ENCODE assay signal across 17 cellular contexts in the genomic region with DNA sequence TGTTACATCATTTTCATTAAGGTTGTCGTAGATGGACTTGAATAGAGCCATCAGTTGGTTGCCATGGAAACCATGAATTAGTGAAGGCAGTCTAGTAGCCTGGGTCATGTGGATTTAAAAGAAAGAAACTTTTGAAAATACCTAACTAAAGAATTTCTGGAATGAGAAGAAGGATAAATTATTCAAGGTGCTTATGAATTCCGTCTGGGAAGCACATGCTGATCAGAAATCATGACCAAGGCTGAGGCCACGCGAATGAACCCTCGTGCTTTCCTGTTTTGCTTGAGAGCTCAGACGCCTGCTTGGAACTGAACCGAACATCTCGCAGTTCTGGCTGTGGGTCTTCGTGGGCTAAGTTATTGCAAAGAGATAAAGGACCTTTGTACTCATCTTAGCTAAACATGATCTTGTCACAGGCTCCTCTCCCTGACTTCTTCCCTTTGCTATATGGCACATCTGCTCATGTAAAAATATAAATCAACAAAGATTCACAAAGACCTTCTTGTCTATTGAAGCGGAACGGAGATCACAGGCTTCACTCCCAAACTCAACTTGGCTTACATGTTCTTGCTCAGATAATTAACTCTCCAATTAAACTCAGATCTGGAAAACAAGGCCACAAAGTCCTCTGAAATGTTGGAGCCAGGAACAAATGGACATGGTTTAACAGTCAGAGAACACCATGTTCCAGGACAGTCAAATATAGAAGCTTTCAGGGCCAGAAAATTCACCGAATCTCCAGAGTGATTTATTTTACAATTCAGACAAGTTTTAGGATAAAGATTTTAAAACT.
DNase-seq lines count a peak whose midpoint lies in the region; ATAC-seq, FAIRE-seq and TF ChIP-seq lines count a peak whose summit lies in the region.
"Had no signal": no experiment of that assay in that cellular context is flagged by ENCODE, and none has a peak within 500 bp of the region (broad histone marks: within the 10 kb centered on the region; RNA-seq: fewer than 3 reads in every experiment).

No MANE protein-coding gene starts in this region.

- H3K9me3 Mint-ChIP-seq in astrocyte (ENCODE audit: unreplicated experiment) = no peaks in the 10 kb centered on the region
- H3K9me3 Mint-ChIP-seq in activated naive CD8-positive, alpha-beta T cell treated with anti-CD3 and anti-CD28 coated beads for 36 hours = no peaks in the 10 kb centered on the region
- H3K9me3 Mint-ChIP-seq in stimulated activated naive B cell treated with anti-CD40 and anti-IgM and Interleukin-4, amounts not matched to agents 10 μg/mL and 1 μg/mL and 100 μg/mL, for 72 hours = no peaks in the 10 kb centered on the region

- H3K9me3 ChIP-seq in astrocyte (ENCODE audit: insufficient read depth, low read depth, low read length) (no peaks in the 10 kb centered on the region), gastroesophageal sphincter (no peaks in the 10 kb centered on the region), parathyroid adenoma (ENCODE audit: control insufficient read depth, low read length) (no peaks in the 10 kb centered on the region), colonic mucosa (no peaks in the 10 kb centered on the region)
- H3K9me3 ChIP-seq: upper lobe of right lung had no signal

- H3K79me2 ChIP-seq in astrocyte (ENCODE audit: insufficient read depth, low read length) (no peaks in the 10 kb centered on the region), parathyroid adenoma (no peaks in the 10 kb centered on the region)

- TF ChIP-seq EP300 in gastroesophageal sphincter (IDR thresholded peaks at IDR 0.05) = peak; percentile 96

- H3K36me3 ChIP-seq in astrocyte (ENCODE audit: insufficient read depth, low read length) (no peaks in the 10 kb centered on the region), gastroesophageal sphincter (no peaks in the 10 kb centered on the region), parathyroid adenoma (ENCODE audit: control insufficient read depth, insufficient read depth, low read length) (no peaks in the 10 kb centered on the region), colonic mucosa (no peaks in the 10 kb centered on the region)
- H3K36me3 ChIP-seq: upper lobe of right lung had no signal

- DNase-seq in Ammon's horn (ENCODE audit: low spot score) (peak; percentile 10), astrocyte (ENCODE audit: low read depth) (peak; percentile 16), colonic mucosa (no peak), NCI-H187 (lab: John Stamatoyannopoulos, UW) (no peak)
- no peak for DNase-seq in activated naive CD8-positive, alpha-beta T cell treated with anti-CD3 and anti-CD28 coated beads for 36 hours
- no peak for DNase-seq in stimulated activated naive B cell treated with anti-CD40 and anti-IgM and Interleukin-4, amounts not matched to agents 10 μg/mL and 1 μg/mL and 100 μg/mL, for 72 hours
- DNase-seq: activated CD4-positive, CD25-positive, alpha-beta regulatory T cell; activated naive CD4-positive, alpha-beta T cell treated with Interleukin-2 at 50 U/mL for 16 hours; DMS153; islet precursor cell; NCI-H1930; stimulated activated CD4-positive, alpha-beta T cell treated with anti-CD3 and anti-CD28 coated beads, Interleukin-2, amount 100 ng/mL, for 48 hours; upper lobe of right lung had no signal

- no peak overlapping the region for H3K4me3 Mint-ChIP-seq in astrocyte (ENCODE audit: unreplicated experiment)
- H3K4me3 Mint-ChIP-seq in activated naive CD8-positive, alpha-beta T cell treated with anti-CD3 and anti-CD28 coated beads for 36 hours = no peak overlapping the region
- no peak overlapping the region for H3K4me3 Mint-ChIP-seq in stimulated activated naive B cell treated with anti-CD40 and anti-IgM and Interleukin-4, amounts not matched to agents 10 μg/mL and 1 μg/mL and 100 μg/mL, for 72 hours

- ATAC-seq in gastroesophageal sphincter = peak; percentile 67
- no peak for ATAC-seq in stimulated activated naive B cell treated with anti-CD40 and anti-IgM and Interleukin-4, amounts not matched to agents 10 μg/mL and 1 μg/mL and 100 μg/mL, for 72 hours (replicated peaks)
- ATAC-seq: Panc1, upper lobe of right lung had no signal

- no peaks in the 10 kb centered on the region for H3K36me3 Mint-ChIP-seq in astrocyte (ENCODE audit: low read depth, unreplicated experiment)
- H3K36me3 Mint-ChIP-seq in activated naive CD8-positive, alpha-beta T cell treated with anti-CD3 and anti-CD28 coated beads for 36 hours = no peaks in the 10 kb centered on the region
- H3K36me3 Mint-ChIP-seq in stimulated activated naive B cell treated with anti-CD40 and anti-IgM and Interleukin-4, amounts not matched to agents 10 μg/mL and 1 μg/mL and 100 μg/mL, for 72 hours = no peaks in the 10 kb centered on the region

- H2AFZ ChIP-seq in astrocyte (ENCODE audit: low read depth, low read length) (no peak overlapping the region), parathyroid adenoma (peak overlapping the region; percentile 54)

- no peaks in the 10 kb centered on the region for H4K20me1 ChIP-seq in astrocyte (ENCODE audit: insufficient read depth, low read length)

- H3K27me3 ChIP-seq in astrocyte (ENCODE audit: insufficient read depth, low read length) = no peaks in the 10 kb centered on the region
- no peaks in the 10 kb centered on the region for H3K27me3 ChIP-seq in gastroesophageal sphincter
- no peaks in the 10 kb centered on the region for H3K27me3 ChIP-seq in parathyroid adenoma (ENCODE audit: control insufficient read depth, insufficient read depth, low read length)
- no peaks in the 10 kb centered on the region for H3K27me3 ChIP-seq in colonic mucosa
- H3K27me3 ChIP-seq: upper lobe of right lung had no signal

- no peak overlapping the region for H3K9ac ChIP-seq in astrocyte (ENCODE audit: low read length)
- no peak overlapping the region for H3K9ac ChIP-seq in parathyroid adenoma
- H3K9ac ChIP-seq in colonic mucosa (ENCODE audit: low read depth in 2 of 2, low read length in 2 of 2) = no peak overlapping the region

- WGBS in gastroesophageal sphincter (ENCODE audit: low coverage in 1 of 2), 2 donors = 46 to 48% methylated on average over 12 of the region's 12 CpGs

- H3K4me2 ChIP-seq in astrocyte (ENCODE audit: low read length) = no peak overlapping the region
- peak overlapping the region; percentile 48 for H3K4me2 ChIP-seq in parathyroid adenoma (ENCODE audit: low read length)

- H3K4me3 ChIP-seq in astrocyte (ENCODE audit: insufficient read depth, low read depth, low read length) (no peak overlapping the region), gastroesophageal sphincter (no peak overlapping the region), parathyroid adenoma (ENCODE audit: low read depth, low read length) (peak overlapping the region; percentile 29), colonic mucosa (no peak overlapping the region)
- H3K4me3 ChIP-seq: upper lobe of right lung had no signal

- H3K4me1 Mint-ChIP-seq in astrocyte (ENCODE audit: low read depth, unreplicated experiment) = no peaks in the 10 kb centered on the region
- no peaks in the 10 kb centered on the region for H3K4me1 Mint-ChIP-seq in activated naive CD8-positive, alpha-beta T cell treated with anti-CD3 and anti-CD28 coated beads for 36 hours
- no peaks in the 10 kb centered on the region for H3K4me1 Mint-ChIP-seq in stimulated activated naive B cell treated with anti-CD40 and anti-IgM and Interleukin-4, amounts not matched to agents 10 μg/mL and 1 μg/mL and 100 μg/mL, for 72 hours

- intact Hi-C loops in colonic mucosa (cut with DNase I) = loop anchor here (10.0 kb wide), 1 partner anchor 74 kb away; no protein-coding TSS in a partner anchor

- FAIRE-seq in astrocyte (lab: Jason Lieb, UNC) = no peak
- FAIRE-seq: HTR-8/SVneo had no signal

- H3K27me3 Mint-ChIP-seq in astrocyte (ENCODE audit: low read depth, unreplicated experiment) = no peaks in the 10 kb centered on the region
- H3K27me3 Mint-ChIP-seq in activated naive CD8-positive, alpha-beta T cell treated with anti-CD3 and anti-CD28 coated beads for 36 hours = no peaks in the 10 kb centered on the region
- peaks cover 4 to 10% of the 10 kb centered on the region in 2 donors for H3K27me3 Mint-ChIP-seq in stimulated activated naive B cell treated with anti-CD40 and anti-IgM and Interleukin-4, amounts not matched to agents 10 μg/mL and 1 μg/mL and 100 μg/mL, for 72 hours

- no peak overlapping the region for H3K27ac ChIP-seq in astrocyte (ENCODE audit: low read depth, low read length)
- peak overlapping the region; percentile 80 to 99 (median 84) for H3K27ac ChIP-seq in gastroesophageal sphincter
- peak overlapping the region; percentile 86 for H3K27ac ChIP-seq in parathyroid adenoma
- H3K27ac ChIP-seq in colonic mucosa = no peak overlapping the region
- H3K27ac ChIP-seq: upper lobe of right lung had no signal

- TF ChIP-seq CTCF in astrocyte (IDR thresholded peaks at IDR 0.05; ENCODE audit: insufficient read depth, low read depth, low read length) (no peak), gastroesophageal sphincter (IDR thresholded peaks at IDR 0.05) (no peak), parathyroid adenoma (IDR thresholded peaks at IDR 0.05) (no peak), colonic mucosa (IDR thresholded peaks at IDR 0.05) (no peak)

- H3K4me1 ChIP-seq in astrocyte (ENCODE audit: insufficient read depth, low read length) (no peaks in the 10 kb centered on the region), gastroesophageal sphincter (peaks cover 14 to 64% (median 17%) of the 10 kb centered on the region in 3 donors), parathyroid adenoma (peaks cover 19% of the 10 kb centered on the region), colonic mucosa (no peaks in the 10 kb centered on the region)
- H3K4me1 ChIP-seq: upper lobe of right lung had no signal

- TF ChIP-seq POLR2A in gastroesophageal sphincter (IDR thresholded peaks at IDR 0.05) = no peak

- H3K27ac Mint-ChIP-seq in astrocyte (ENCODE audit: unreplicated experiment) = no peak overlapping the region
- H3K27ac Mint-ChIP-seq in activated naive CD8-positive, alpha-beta T cell treated with anti-CD3 and anti-CD28 coated beads for 36 hours = no peak overlapping the region
- H3K27ac Mint-ChIP-seq in stimulated activated naive B cell treated with anti-CD40 and anti-IgM and Interleukin-4, amounts not matched to agents 10 μg/mL and 1 μg/mL and 100 μg/mL, for 72 hours = no peak overlapping the region

Comparison
In these comparisons a context has a peak if more than half of its experiments do, and no peak if none do; other contexts are left out.
1. DNase-seq: peak in Ammon's horn (single experiment) and astrocyte (single experiment); none in colonic mucosa (single experiment), activated naive CD8-positive, alpha-beta T cell treated with anti-CD3 and anti-CD28 coated beads for 36 hours (single experiment), NCI-H187 (0 of 2) and stimulated activated naive B cell treated with anti-CD40 and anti-IgM and Interleukin-4, amounts not matched to agents 10 μg/mL and 1 μg/mL and 100 μg/mL, for 72 hours (single experiment).
2. H3K27ac ChIP-seq: peak in gastroesophageal sphincter (4 of 4) and parathyroid adenoma (single experiment); none in astrocyte (single experiment) and colonic mucosa (single experiment).